Comparison of ENCODE assay signal across 16 cellular contexts in genomic region chr5:73339165-73339564, GRCh38.
"Had no signal": no experiment of that assay in that cellular context is flagged by ENCODE, and none has a peak within 500 bp of the region (broad histone marks: within the 10 kb centered on the region; RNA-seq: fewer than 3 reads in every experiment).

No MANE protein-coding gene starts in this region.

- DNase-seq: activated CD4-positive, alpha-beta T cell treated with anti-CD3 and anti-CD28 coated beads, Interleukin-2, amount 10 ng/mL, durations not matched to agents 24 days and 14 days; activated CD4-positive, CD25-positive, alpha-beta regulatory T cell; activated naive CD4-positive, alpha-beta T cell; activated T-cell treated with anti-CD3 and anti-CD28 coated beads for 4 hours; aorta; naive B cell; occipital lobe; right lobe of liver; stimulated activated CD4-positive, alpha-beta T cell treated with anti-CD3 and anti-CD28 coated beads, Interleukin-12 subunit alpha, Interleukin-12 subunit beta, amount 100 ng/mL, for 4 hours; stimulated activated naive B cell treated with anti-CD40 and anti-IgM and Interleukin-4, amounts not matched to agents 10 μg/mL and 1 μg/mL and 100 μg/mL, for 72 hours; T-helper 2 cell; transverse colon had no signal

- H3K36me3 Mint-ChIP-seq: stimulated activated naive B cell treated with anti-CD40 and anti-IgM and Interleukin-4, amounts not matched to agents 10 μg/mL and 1 μg/mL and 100 μg/mL, for 72 hours had no signal

- ATAC-seq: esophagus mucosa; left lobe of liver; right lobe of liver; stimulated activated naive B cell treated with anti-CD40 and anti-IgM and Interleukin-4, amounts not matched to agents 10 μg/mL and 1 μg/mL and 100 μg/mL, for 72 hours had no signal

- H3K9me3 Mint-ChIP-seq: activated CD4-positive, alpha-beta T cell treated with anti-CD3 and anti-CD28 coated beads, Interleukin-2, amount 10 ng/mL, durations not matched to agents 24 days and 14 days; stimulated activated naive B cell treated with anti-CD40 and anti-IgM and Interleukin-4, amounts not matched to agents 10 μg/mL and 1 μg/mL and 100 μg/mL, for 72 hours had no signal

- H3K36me3 ChIP-seq: right lobe of liver, transverse colon, vagina had no signal

- H3K27me3 ChIP-seq: vagina had no signal

- H3K4me1 ChIP-seq: right lobe of liver, transverse colon, vagina had no signal

- H3K4me3 Mint-ChIP-seq: activated CD4-positive, alpha-beta T cell treated with anti-CD3 and anti-CD28 coated beads, Interleukin-2, amount 10 ng/mL, durations not matched to agents 24 days and 14 days; naive B cell; stimulated activated naive B cell treated with anti-CD40 and anti-IgM and Interleukin-4, amounts not matched to agents 10 μg/mL and 1 μg/mL and 100 μg/mL, for 72 hours had no signal

- H3K4me1 Mint-ChIP-seq: activated CD4-positive, alpha-beta T cell treated with anti-CD3 and anti-CD28 coated beads, Interleukin-2, amount 10 ng/mL, durations not matched to agents 24 days and 14 days; naive B cell; stimulated activated naive B cell treated with anti-CD40 and anti-IgM and Interleukin-4, amounts not matched to agents 10 μg/mL and 1 μg/mL and 100 μg/mL, for 72 hours had no signal

- H3K4me3 ChIP-seq: right lobe of liver, transverse colon, vagina had no signal

- H3K27ac ChIP-seq: right lobe of liver, transverse colon, vagina had no signal

- H3K9me3 ChIP-seq: right lobe of liver, transverse colon, vagina had no signal

- H3K27ac Mint-ChIP-seq: activated CD4-positive, alpha-beta T cell treated with anti-CD3 and anti-CD28 coated beads, Interleukin-2, amount 10 ng/mL, durations not matched to agents 24 days and 14 days; progenitor cell of endocrine pancreas; stimulated activated naive B cell treated with anti-CD40 and anti-IgM and Interleukin-4, amounts not matched to agents 10 μg/mL and 1 μg/mL and 100 μg/mL, for 72 hours had no signal
